Comparison of ENCODE assay signal across 13 cellular contexts in the genomic region with DNA sequence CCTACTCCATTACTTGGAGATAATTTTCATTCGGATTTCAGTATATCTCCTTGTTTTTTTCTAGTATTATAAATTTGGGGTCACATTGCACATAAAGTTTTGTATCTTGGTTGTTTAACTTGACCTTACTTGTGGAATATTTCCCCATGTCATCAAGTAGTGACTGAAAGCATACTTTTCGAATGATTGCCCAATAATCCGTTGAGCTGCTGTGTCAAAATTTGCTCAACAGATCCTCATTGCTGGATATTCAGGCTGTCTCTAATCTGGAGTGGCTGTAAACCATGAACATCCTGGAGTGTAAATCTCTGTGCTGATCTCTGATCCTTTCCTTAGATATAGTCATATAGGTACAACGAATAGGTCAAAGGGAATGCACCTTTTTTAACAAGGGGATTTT.
"Had no signal": no experiment of that assay in that cellular context is flagged by ENCODE, and none has a peak within 500 bp of the region (broad histone marks: within the 10 kb centered on the region; RNA-seq: fewer than 3 reads in every experiment).

No MANE protein-coding gene starts in this region.

- H3K27me3 ChIP-seq: cardiac muscle cell, gastroesophageal sphincter, ovary, vagina had no signal

- H3K4me3 ChIP-seq: cardiac muscle cell, gastroesophageal sphincter, ovary, skin epidermis, tibial artery, vagina had no signal

- H3K36me3 ChIP-seq: ovary had no signal

- FAIRE-seq: colon, kidney had no signal

- DNase-seq: activated CD4-positive, alpha-beta T cell treated with anti-CD3 and anti-CD28 coated beads for 36 hours; activated CD8-positive, alpha-beta T cell treated with anti-CD3 and anti-CD28 coated beads, Interleukin-2, amount 10 ng/mL, durations not matched to agents 7 days and 5 days; activated naive CD4-positive, alpha-beta T cell treated with Interleukin-2 at 50 U/mL for 16 hours; activated naive CD8-positive, alpha-beta T cell treated with anti-CD3 and anti-CD28 coated beads, Interleukin-2, amount 50 U/mL, for 24 hours; kidney; ovary; tibial artery; WERI-Rb-1 had no signal

- H3K9me3 ChIP-seq: gastroesophageal sphincter, ovary, tibial artery, vagina had no signal

- ATAC-seq: activated CD4-positive, alpha-beta T cell treated with anti-CD3 and anti-CD28 coated beads for 36 hours; activated CD8-positive, alpha-beta T cell treated with anti-CD3 and anti-CD28 coated beads, Interleukin-2, amount 10 ng/mL, durations not matched to agents 7 days and 5 days; activated naive CD8-positive, alpha-beta T cell treated with anti-CD3 and anti-CD28 coated beads, Interleukin-2, amount 50 U/mL, for 24 hours; gastroesophageal sphincter had no signal

- H3K27ac ChIP-seq: cardiac muscle cell, gastroesophageal sphincter, ovary, skin epidermis, tibial artery, vagina, WERI-Rb-1 had no signal
